In genomic region chr16:77945126-77945525, GRCh38 we compare ENCODE assay signal across 22 cellular contexts.
"Had no signal": no experiment of that assay in that cellular context is flagged by ENCODE, and none has a peak within 500 bp of the region (broad histone marks: within the 10 kb centered on the region; RNA-seq: fewer than 3 reads in every experiment).

No MANE protein-coding gene starts in this region.

- H3K4me3 ChIP-seq: gastrocnemius medialis, ovary, psoas muscle, right atrium auricular region, thoracic aorta, vagina had no signal

- ATAC-seq: activated T-cell treated with anti-CD3 and anti-CD28 coated beads, Interleukin-2, amount 50 U/mL, for 4 hours; effector memory CD8-positive, alpha-beta T cell; esophagus mucosa; gastrocnemius medialis; psoas muscle had no signal

- DNase-seq: activated CD4-positive, alpha-beta T cell treated with anti-CD3 and anti-CD28 coated beads for 4 hours; activated CD4-positive, alpha-beta T cell treated with anti-CD3 and anti-CD28 coated beads, Interleukin-2, amount 50 U/mL, for 48 hours; activated CD4-positive, CD25-positive, alpha-beta regulatory T cell; activated CD8-positive, alpha-beta memory T cell treated with anti-CD3 and anti-CD28 coated beads, Interleukin-2, amount 50 U/mL, for 48 hours; activated naive CD4-positive, alpha-beta T cell treated with Interleukin-2 at 50 U/mL for 16 hours; activated naive CD8-positive, alpha-beta T cell treated with anti-CD3 and anti-CD28 coated beads, Interleukin-2, amount 10 ng/mL, durations not matched to agents 7 days and 5 days; activated T-cell treated with anti-CD3 and anti-CD28 coated beads, Interleukin-2, amount 50 U/mL, for 4 hours; amygdala; brain microvascular endothelial cell; central memory CD4-positive, alpha-beta T cell; effector memory CD8-positive, alpha-beta T cell; gastrocnemius medialis; left ventricle myocardium superior; mammary epithelial cell; ovary; psoas muscle; stimulated activated CD4-positive, alpha-beta T cell treated with anti-CD3 and anti-CD28 coated beads, Interleukin-4, amount 100 ng/mL, for 24 hours; stimulated activated naive CD4-positive, alpha-beta T cell treated with Interleukin-2 at 50 U/mL for 16 hours had no signal
